Comparison of ENCODE assay signal across 2 cellular contexts in genomic region chr5:15664961-15665360, GRCh38.
TF ChIP-seq lines count a peak whose summit lies in the region.

No MANE protein-coding gene starts in this region.

TF ChIP-seq in IMR-90, 13 proteins besides CTCF, POLR2A, EP300 and RAD21 (continued from another document):
- TF ChIP-seq USF2 (IDR thresholded peaks at IDR 0.05; ENCODE audit: low read depth, low read length) (no peak), CHD1 (IDR thresholded peaks at IDR 0.05; ENCODE audit: low read depth, low read length) (no peak), MXI1 (IDR thresholded peaks at IDR 0.05; ENCODE audit: borderline replicate concordance, low read depth, low read length) (no peak), ELK1 (IDR thresholded peaks at IDR 0.05; ENCODE audit: borderline replicate concordance, low read depth, low read length) (no peak), RFX5 (IDR thresholded peaks at IDR 0.05; ENCODE audit: low read depth, low read length) (no peak), RCOR1 (IDR thresholded peaks at IDR 0.05; ENCODE audit: insufficient replicate concordance, low read length) (no peak), NFE2L2 (IDR thresholded peaks at IDR 0.05; ENCODE audit: low read depth, low read length) (no peak), CEBPB (IDR thresholded peaks at IDR 0.05; ENCODE audit: low read depth, low read length) (no peak), SMC3 (IDR thresholded peaks at IDR 0.05; ENCODE audit: low read depth, low read length) (no peak), MAFK (IDR thresholded peaks at IDR 0.05; ENCODE audit: low read depth, low read length) (no peak), MAZ (IDR thresholded peaks at IDR 0.05; ENCODE audit: borderline replicate concordance, low read depth, low read length) (no peak), BHLHE40 (IDR thresholded peaks at IDR 0.05; ENCODE audit: low read depth, low read length) (no peak)

TF ChIP-seq in endothelial cell of umbilical vein, 7 proteins besides CTCF, POLR2A, EP300 and RAD21 (continued from another document):
- TF ChIP-seq POLR2AphosphoS5 (IDR thresholded peaks at IDR 0.05; ENCODE audit: insufficient read depth, low read depth, low read length) (no peak), FOS (IDR thresholded peaks at IDR 0.05; ENCODE audit: borderline replicate concordance, insufficient read depth, low read length) (peak; percentile 23), MYC (IDR thresholded peaks at IDR 0.05; ENCODE audit: low read depth, low read length) (no peak)
TF ChIP-seq in endothelial cell of umbilical vein: peak in this region for 1.
